8 cellular contexts compared by ENCODE assay signal in the genomic region with DNA sequence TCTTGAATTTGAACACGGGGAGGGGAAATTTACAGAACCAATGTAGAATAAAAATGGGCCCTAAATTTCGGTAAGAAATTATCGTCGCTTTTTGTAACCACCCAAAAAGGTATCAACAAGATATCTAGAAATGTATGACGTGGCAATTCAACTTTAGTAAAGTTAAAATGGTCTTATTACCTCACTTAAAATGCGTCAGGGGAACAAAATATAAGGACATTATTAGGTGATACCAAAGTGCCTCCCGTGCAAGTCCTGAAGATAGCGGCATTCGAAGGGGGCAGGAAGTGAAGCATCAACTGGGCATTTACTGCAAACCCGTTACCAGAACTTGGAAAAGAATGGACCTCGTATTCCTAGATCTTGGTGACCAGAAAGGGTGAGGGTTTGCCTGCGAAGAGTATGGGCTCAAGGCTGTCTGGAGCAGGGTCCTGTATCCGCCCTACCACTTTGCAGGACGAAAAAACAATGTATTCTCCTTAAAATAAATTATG. TPM values are rescaled to one million over a fixed set of nuclear protein-coding genes. Genes with fewer than 3 reads are reported as not detected.
DNase-seq lines count a peak whose midpoint lies in the region; FAIRE-seq and TF ChIP-seq lines count a peak whose summit lies in the region.

No MANE protein-coding gene starts in this region.

- H3K27ac ChIP-seq in muscle layer of duodenum (ENCODE audit: low read length) = peak overlapping the region; percentile 63

- POLR2A ChIA-PET in BJ (lab: Charles Lee) = no interaction called here

- H3K36me3 ChIP-seq in BJ (ENCODE audit: control insufficient read depth, insufficient read depth, low read length) (no peaks in the 10 kb centered on the region), bronchial epithelial cell (ENCODE audit: control insufficient read depth, insufficient read depth, low read length) (no peaks in the 10 kb centered on the region), muscle layer of duodenum (ENCODE audit: control insufficient read depth in 1 of 2, insufficient read depth in 2 of 2, low read length in 2 of 2) (no peaks in the 10 kb centered on the region)

- H3K9me3 ChIP-seq in muscle layer of duodenum (ENCODE audit: control insufficient read depth in 1 of 2, low read length in 2 of 2) = no peaks in the 10 kb centered on the region

- TF ChIP-seq CTCF in BJ (IDR thresholded peaks at IDR 0.05; ENCODE audit: insufficient read depth, low read depth, low read length) (no peak), bronchial epithelial cell (IDR thresholded peaks at IDR 0.05; ENCODE audit: insufficient read depth, low read length, severe bottlenecking) (no peak)

- peak overlapping the region; percentile 67 for H3K4me3 ChIP-seq in BJ (ENCODE audit: low read depth, low read length)
- peak overlapping the region; percentile 58 for H3K4me3 ChIP-seq in Jurkat, Clone E6-1 (ENCODE audit: low read length)
- peak overlapping the region; percentile 38 for H3K4me3 ChIP-seq in bronchial epithelial cell (ENCODE audit: low read depth, low read length)
- H3K4me3 ChIP-seq in muscle layer of duodenum (ENCODE audit: low read depth in 1 of 2, low read length in 2 of 2) = peak overlapping the region; percentile 69 to 70

- H3K4me1 ChIP-seq in muscle layer of duodenum (ENCODE audit: control insufficient read depth in 1 of 2, insufficient read depth in 2 of 2, low read length in 2 of 2) = peaks cover 0 to 5% of the 10 kb centered on the region in 2 donors

- no peak for FAIRE-seq in bronchial epithelial cell (lab: Jason Lieb, UNC)

- no peak for DNase-seq in BJ (ENCODE audit: low read depth)
- no peak for DNase-seq in Jurkat, Clone E6-1 (ENCODE audit: low read depth, low spot score)
- no peak for DNase-seq in bronchial epithelial cell (ENCODE audit: low read depth)
- DNase-seq in NCI-H774 (lab: John Stamatoyannopoulos, UW) = no peak
- no peak for DNase-seq in activated effector memory CD4-positive, alpha-beta T cell treated with anti-CD3 and anti-CD28 coated beads, Interleukin-2, amount 50 U/mL, for 16 hours
- no peak for DNase-seq in HuH-7.5 (ENCODE audit: low spot score)
- DNase-seq in NCI-H2196 treated with DMSO at 0.1 percent for 48 hours (lab: John Stamatoyannopoulos, UW; ENCODE audit: unreplicated experiment) = no peak

- H3K27me3 ChIP-seq in BJ (ENCODE audit: control insufficient read depth, insufficient read depth, low read length) (no peaks in the 10 kb centered on the region), bronchial epithelial cell (ENCODE audit: control insufficient read depth, insufficient read depth, low read length) (no peaks in the 10 kb centered on the region), muscle layer of duodenum (ENCODE audit: low read depth, low read length) (no peaks in the 10 kb centered on the region)

- CTCF ChIA-PET in BJ (lab: Yijun Ruan, JAX) = no interaction called here

RNA-seq across cellular contexts. Expression of gene AP1S2, which starts 1.0 kb away (rescaled TPM):
- polyA plus RNA-seq in BJ (2011; rRNA removed) = 14.8 and 32.5 TPM in 2 replicates
- 9.6 and 11.4 TPM in 2 replicates for polyA minus RNA-seq in BJ (2011; rRNA and poly(A)+ RNA removed)
- polyA plus RNA-seq in Jurkat, Clone E6-1 (2012; ENCODE audit: insufficient read depth, insufficient read length) = 20.9 TPM
- total RNA-seq in bronchial epithelial cell = 12.8 and 16.3 TPM in 2 replicates
